17 cellular contexts compared by ENCODE assay signal in genomic region chr11:63443714-63444113, GRCh38. TPM values are rescaled to one million over a fixed set of nuclear protein-coding genes. Genes with fewer than 3 reads are reported as not detected.
DNase-seq lines count a peak whose midpoint lies in the region; ATAC-seq lines count a peak whose summit lies in the region.
"Had no signal": no experiment of that assay in that cellular context is flagged by ENCODE, and none has a peak within 500 bp of the region (broad histone marks: within the 10 kb centered on the region; RNA-seq: fewer than 3 reads in every experiment).

No MANE protein-coding gene starts in this region.

- peak overlapping the region; percentile 91 for H3K27ac Mint-ChIP-seq in activated T-cell treated with anti-CD3 and anti-CD28 coated beads, Interleukin-2, amount 50 U/mL, for 72 hours
- H3K27ac Mint-ChIP-seq: IgD-negative memory B cell had no signal

- peak overlapping the region; percentile 14 to 18 for H3K4me3 Mint-ChIP-seq in activated T-cell treated with anti-CD3 and anti-CD28 coated beads, Interleukin-2, amount 50 U/mL, for 72 hours
- H3K4me3 Mint-ChIP-seq: IgD-negative memory B cell had no signal

- H3K9me3 Mint-ChIP-seq in activated T-cell treated with anti-CD3 and anti-CD28 coated beads, Interleukin-2, amount 50 U/mL, for 72 hours, result peaks cover 0 to 2% of the 10 kb centered on the region in 2 donors

- H3K36me3 Mint-ChIP-seq in activated T-cell treated with anti-CD3 and anti-CD28 coated beads, Interleukin-2, amount 50 U/mL, for 72 hours (ENCODE audit: insufficient read depth in 2 of 2), result peaks cover 0 to 2% of the 10 kb centered on the region in 2 donors
- H3K36me3 Mint-ChIP-seq: IgD-negative memory B cell had no signal

- ATAC-seq in activated CD4-positive, CD25-positive, alpha-beta regulatory T cell treated with anti-CD3 and anti-CD28 coated beads, Interleukin-2, amount 50 U/mL, for 24 hours, result peak; percentile 81 to 88
- ATAC-seq in activated T-cell treated with anti-CD3 and anti-CD28 coated beads, Interleukin-2, amount 50 U/mL, for 72 hours (replicated peaks in 1 of 2), result peak; percentile 88 to 94
- peak; percentile 66 for ATAC-seq in stimulated activated naive CD8-positive, alpha-beta T cell treated with anti-CD3 and anti-CD28 coated beads, Interleukin-15, Interleukin-2, amounts not matched to agents 100 U/mL and 50 U/mL, for 24 hours

- no peak for DNase-seq in activated CD4-positive, CD25-positive, alpha-beta regulatory T cell (lab: John Stamatoyannopoulos, UW)
- peak; percentile 21 to 42 for DNase-seq in activated T-cell treated with anti-CD3 and anti-CD28 coated beads, Interleukin-2, amount 50 U/mL, for 72 hours
- DNase-seq in activated T-cell treated with anti-CD3 and anti-CD28 coated beads for 4 hours (no peak), middle frontal gyrus (ENCODE audit: extremely low spot score, low spot score) (no peak)
- peak; percentile 21 for DNase-seq in stimulated activated CD4-positive, alpha-beta T cell treated with anti-CD3 and anti-CD28 coated beads, Interleukin-4, amount 100 ng/mL, for 24 hours
- no peak for DNase-seq in stimulated activated CD4-positive, alpha-beta T cell treated with anti-CD3 and anti-CD28 coated beads, Interleukin-4, amount 100 ng/mL, for 4 hours
- DNase-seq in stimulated activated naive CD8-positive, alpha-beta T cell treated with anti-CD3 and anti-CD28 coated beads, Interleukin-15, Interleukin-2, amounts not matched to agents 100 U/mL and 50 U/mL, for 24 hours, result no peak
- DNase-seq: AML-193, DMS79, Karpas-422, NCI-H1436, NCI-H1930, NCI-H526 had no signal

- peaks cover 44% of the 10 kb centered on the region for H3K4me1 Mint-ChIP-seq in activated T-cell treated with anti-CD3 and anti-CD28 coated beads, Interleukin-2, amount 50 U/mL, for 72 hours (ENCODE audit: low read depth)

- no peaks in the 10 kb centered on the region for H3K27me3 Mint-ChIP-seq in activated T-cell treated with anti-CD3 and anti-CD28 coated beads, Interleukin-2, amount 50 U/mL, for 72 hours (ENCODE audit: low read depth)

RNA-seq across cellular contexts. Expression of gene PLAAT5, which starts 47.3 kb away (rescaled TPM):
- total RNA-seq in activated T-cell treated with anti-CD3 and anti-CD28 coated beads, Interleukin-2, amount 50 U/mL, for 72 hours, result 1 to 10 TPM; 1.7 to 2.8 TPM
- total RNA-seq: H4, MCF 10A had no signal

Comparison
In these comparisons a context has a peak if more than half of its experiments do, and no peak if none do; other contexts are left out.
1. DNase-seq: peak in activated T-cell treated with anti-CD3 and anti-CD28 coated beads, Interleukin-2, amount 50 U/mL, for 72 hours (2 of 2) and stimulated activated CD4-positive, alpha-beta T cell treated with anti-CD3 and anti-CD28 coated beads, Interleukin-4, amount 100 ng/mL, for 24 hours (single experiment); none in activated CD4-positive, CD25-positive, alpha-beta regulatory T cell (0 of 4), activated T-cell treated with anti-CD3 and anti-CD28 coated beads for 4 hours (single experiment), stimulated activated CD4-positive, alpha-beta T cell treated with anti-CD3 and anti-CD28 coated beads, Interleukin-4, amount 100 ng/mL, for 4 hours (0 of 2), stimulated activated naive CD8-positive, alpha-beta T cell treated with anti-CD3 and anti-CD28 coated beads, Interleukin-15, Interleukin-2, amounts not matched to agents 100 U/mL and 50 U/mL, for 24 hours (single experiment) and middle frontal gyrus (single experiment).
2. Peak in every context shown above with its lines, with median percentiles within 50 percentile points of each other: ATAC-seq.